15 cellular contexts compared by ENCODE assay signal in the genomic region with DNA sequence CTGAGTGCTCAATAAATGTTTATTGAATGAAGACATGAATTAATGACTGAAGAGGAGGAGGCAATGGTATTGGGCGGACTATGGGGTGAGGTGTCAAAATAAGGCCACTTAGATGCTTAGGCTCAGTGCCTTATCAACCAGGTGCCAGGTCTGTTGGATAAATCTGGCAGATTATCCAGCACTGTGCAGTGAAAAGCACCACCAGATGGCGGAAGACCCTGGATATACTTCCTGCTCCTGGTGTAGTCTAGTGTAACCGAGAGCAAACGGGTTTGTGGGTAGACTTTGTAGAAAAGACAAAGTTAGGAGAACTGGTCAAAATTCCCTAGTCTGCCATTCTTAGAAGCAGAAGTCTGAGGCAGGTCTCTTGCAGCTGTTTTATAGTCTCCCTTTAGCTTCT.
DNase-seq lines count a peak whose midpoint lies in the region; ATAC-seq and TF ChIP-seq lines count a peak whose summit lies in the region.
"Had no signal": no experiment of that assay in that cellular context is flagged by ENCODE, and none has a peak within 500 bp of the region (broad histone marks: within the 10 kb centered on the region; RNA-seq: fewer than 3 reads in every experiment).

No MANE protein-coding gene starts in this region.

- H3K9me1 ChIP-seq in IMR-90 (ENCODE audit: insufficient read depth, low read length), result no peaks in the 10 kb centered on the region

- H2AFZ ChIP-seq in IMR-90 (replicated peaks; ENCODE audit: low read length, poor library complexity), result no peak overlapping the region

- DNase-seq in Daoy (ENCODE audit: low read depth) (peak; percentile 11), IMR-90 (no peak), RWPE2 (ENCODE audit: low spot score) (no peak), iPS-NIHi7 (ENCODE audit: extremely low spot score) (peak; percentile 20), epidermal melanocyte (ENCODE audit: insufficient read length, low spot score) (no peak), NCI-H2227 (lab: John Stamatoyannopoulos, UW; ENCODE audit: unreplicated experiment) (no peak)
- DNase-seq in activated CD8-positive, alpha-beta memory T cell treated with anti-CD3 and anti-CD28 coated beads, Interleukin-2, amount 50 U/mL, for 48 hours, result no peak
- DNase-seq: activated CD4-positive, alpha-beta T cell treated with anti-CD3 and anti-CD28 coated beads, Interleukin-2, amount 10 ng/mL, durations not matched to agents 7 days and 5 days; lower lobe of right lung; NCI-H1092 treated with DMSO at 0.1 percent for 48 hours; NCI-H526 treated with DMSO at 0.1 percent for 48 hours; SW 1271 had no signal

- H2AK9ac ChIP-seq in IMR-90 (replicated peaks; ENCODE audit: low read depth, low read length, poor library complexity), result no peak overlapping the region

- H4K5ac ChIP-seq in IMR-90 (ENCODE audit: low read depth, low read length), result no peak overlapping the region

- H2BK5ac ChIP-seq in IMR-90 (ENCODE audit: low read depth, low read length, poor library complexity, severe bottlenecking), result no peak overlapping the region

- H3K14ac ChIP-seq in IMR-90 (replicated peaks; ENCODE audit: low read depth, low read length), result no peak overlapping the region

- H3K23ac ChIP-seq in IMR-90 (ENCODE audit: low read depth, low read length), result no peak overlapping the region

- H3K4me1 ChIP-seq in IMR-90 (ENCODE audit: control insufficient read depth, insufficient read depth, low read length) (no peaks in the 10 kb centered on the region; the same call in 1 of the 2 replicates), RWPE2 (ENCODE audit: insufficient read depth, poor library complexity, severe bottlenecking) (no peaks in the 10 kb centered on the region)
- H3K4me1 ChIP-seq: lower lobe of right lung had no signal

- POLR2A ChIA-PET in IMR-90 (lab: Charles Lee; ENCODE audit: unreplicated experiment), result no interaction called here

- H3K27me3 ChIP-seq in IMR-90 (ENCODE audit: control insufficient read depth, insufficient read depth, low read length), result no peaks in the 10 kb centered on the region
- H3K27me3 ChIP-seq in RWPE2 (ENCODE audit: insufficient read depth, poor library complexity, severe bottlenecking), result no peaks in the 10 kb centered on the region
- H3K27me3 ChIP-seq: neutrophil had no signal

- H3K4me3 ChIP-seq in IMR-90 (ENCODE audit: insufficient read depth, low read depth, low read length), result no peak overlapping the region
- no peak overlapping the region for H3K4me3 ChIP-seq in RWPE2 (ENCODE audit: severe bottlenecking)
- H3K4me3 ChIP-seq: lower lobe of right lung, thoracic aorta had no signal

- CTCF ChIA-PET in IMR-90 (lab: Yijun Ruan, JAX), result interaction anchor here (0.6 to 0.7 kb wide), 3 partner anchors 32 to 927 kb away, joined by 3 to 5 read pairs (median 4); no protein-coding TSS in a partner anchor

- TF ChIP-seq CTCF in IMR-90 (conservative IDR thresholded peaks at IDR 0.05; ENCODE audit: low read depth, low read length) (0 out of 2 replicates have a peak, but pooled peaks have one; percentile 8), RWPE2 (IDR thresholded peaks at IDR 0.05; ENCODE audit: poor library complexity, severe bottlenecking) (peak; percentile 31)

- no peak overlapping the region for H3K18ac ChIP-seq in IMR-90 (ENCODE audit: low read depth, low read length)

- no peaks in the 10 kb centered on the region for H3K9me3 ChIP-seq in IMR-90 (ENCODE audit: control insufficient read depth, insufficient read depth, low read length)
- H3K9me3 ChIP-seq in RWPE2 (ENCODE audit: severe bottlenecking), result no peaks in the 10 kb centered on the region
- H3K9me3 ChIP-seq: lower lobe of right lung, neutrophil, thoracic aorta had no signal

- no peak for TF ChIP-seq POLR2A in IMR-90 (IDR thresholded peaks at IDR 0.05; ENCODE audit: low read depth, low read length)

- no peak for ATAC-seq in IMR-90 (ENCODE audit: low read depth)
- no peak for ATAC-seq in RWPE2 (ENCODE audit: low read depth)
- ATAC-seq in GM18867 (IDR thresholded peaks at IDR 0.05; ENCODE audit: unreplicated experiment), result no peak
- ATAC-seq: lower lobe of right lung had no signal

- no peak overlapping the region for H2AK5ac ChIP-seq in IMR-90 (ENCODE audit: low read depth, low read length)

- H2BK120ac ChIP-seq in IMR-90 (ENCODE audit: low read depth, low read length), result no peak overlapping the region

- H4K8ac ChIP-seq in IMR-90 (ENCODE audit: low read depth in 2 of 2, low read length in 2 of 2), result no peak overlapping the region

- BruUV-seq in IMR-90 (replicated peaks; lab: Mats Ljungman, UMichigan), result no TSS peak

- no peak overlapping the region for H3K56ac ChIP-seq in IMR-90 (ENCODE audit: extremely low read depth, insufficient read depth, low read length)

- intact Hi-C loops in IMR-90 (cut with micrococcal nuclease), result no loop called here

- TF ChIP-seq RAD21 in IMR-90 (IDR thresholded peaks at IDR 0.05; ENCODE audit: low read length), result no peak

- in situ Hi-C loops in IMR-90 (cut with MboI; ENCODE audit: low sequenced_read_pairs), result no loop called here

- H3K4ac ChIP-seq in IMR-90 (ENCODE audit: low read depth, low read length), result no peak overlapping the region

- H2BK20ac ChIP-seq in IMR-90 (ENCODE audit: low read depth, low read length), result no peak overlapping the region

- no peak overlapping the region for H3K4me2 ChIP-seq in IMR-90 (ENCODE audit: low read depth, low read length)

- no peak overlapping the region for H4K91ac ChIP-seq in IMR-90 (ENCODE audit: insufficient read depth, low read depth, low read length)

- no peaks in the 10 kb centered on the region for H3K79me1 ChIP-seq in IMR-90 (ENCODE audit: low read depth in 1 of 2, low read length in 2 of 2)

- WGBS in IMR-90 (ENCODE audit: extremely low coverage in 2 of 2, insufficient read length in 1 of 2), 2 experiments, result 88% methylated on average over 1 of the region's 4 CpGs; no CpG with 5 or more reads in 1 of the 2 experiments

- no peak overlapping the region for H2BK15ac ChIP-seq in IMR-90 (ENCODE audit: low read depth, low read length)

- H3K27ac ChIP-seq in IMR-90 (ENCODE audit: insufficient read depth, low read length) (no peak overlapping the region), RWPE2 (ENCODE audit: poor library complexity, severe bottlenecking) (no peak overlapping the region)
- H3K27ac ChIP-seq: lower lobe of right lung, neutrophil, thoracic aorta had no signal

- no peaks in the 10 kb centered on the region for H4K20me1 ChIP-seq in IMR-90 (ENCODE audit: insufficient read depth, low read length)

- dilution Hi-C loops in IMR-90 (cut with HindIII; ENCODE audit: low sequenced_read_pairs, unreplicated experiment), result no loop called here

- no peak overlapping the region for H3K9ac ChIP-seq in IMR-90 (ENCODE audit: low read depth, low read length)

- H3K36me3 ChIP-seq in IMR-90 (ENCODE audit: control insufficient read depth, insufficient read depth, low read length), result no peaks in the 10 kb centered on the region
- no peaks in the 10 kb centered on the region for H3K36me3 ChIP-seq in RWPE2 (ENCODE audit: low read depth)
- H3K36me3 ChIP-seq: lower lobe of right lung, neutrophil, thoracic aorta had no signal

TF ChIP-seq in IMR-90, 13 proteins besides CTCF, POLR2A, EP300 and RAD21:
- no peak for TF ChIP-seq MAFK (IDR thresholded peaks at IDR 0.05; ENCODE audit: low read depth, low read length)
- TF ChIP-seq FOS (IDR thresholded peaks at IDR 0.05; ENCODE audit: low read depth, low read length), result no peak
- TF ChIP-seq CEBPB (IDR thresholded peaks at IDR 0.05; ENCODE audit: low read depth, low read length), result no peak
- no peak for TF ChIP-seq RCOR1 (IDR thresholded peaks at IDR 0.05; ENCODE audit: insufficient replicate concordance, low read length)
- no peak for TF ChIP-seq MAZ (IDR thresholded peaks at IDR 0.05; ENCODE audit: borderline replicate concordance, low read depth, low read length)
- TF ChIP-seq MXI1 (IDR thresholded peaks at IDR 0.05; ENCODE audit: borderline replicate concordance, low read depth, low read length), result no peak
- TF ChIP-seq, protein P1, sequence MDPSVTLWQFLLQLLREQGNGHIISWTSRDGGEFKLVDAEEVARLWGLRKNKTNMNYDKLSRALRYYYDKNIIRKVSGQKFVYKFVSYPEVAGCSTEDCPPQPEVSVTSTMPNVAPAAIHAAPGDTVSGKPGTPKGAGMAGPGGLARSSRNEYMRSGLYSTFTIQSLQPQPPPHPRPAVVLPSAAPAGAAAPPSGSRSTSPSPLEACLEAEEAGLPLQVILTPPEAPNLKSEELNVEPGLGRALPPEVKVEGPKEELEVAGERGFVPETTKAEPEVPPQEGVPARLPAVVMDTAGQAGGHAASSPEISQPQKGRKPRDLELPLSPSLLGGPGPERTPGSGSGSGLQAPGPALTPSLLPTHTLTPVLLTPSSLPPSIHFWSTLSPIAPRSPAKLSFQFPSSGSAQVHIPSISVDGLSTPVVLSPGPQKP (IDR thresholded peaks at IDR 0.05; ENCODE audit: borderline replicate concordance, low read depth, low read length), result no peak
- no peak for TF ChIP-seq CHD1 (IDR thresholded peaks at IDR 0.05; ENCODE audit: low read depth, low read length)
- no peak for TF ChIP-seq SMC3 (IDR thresholded peaks at IDR 0.05; ENCODE audit: low read depth, low read length)
- TF ChIP-seq, protein P2, sequence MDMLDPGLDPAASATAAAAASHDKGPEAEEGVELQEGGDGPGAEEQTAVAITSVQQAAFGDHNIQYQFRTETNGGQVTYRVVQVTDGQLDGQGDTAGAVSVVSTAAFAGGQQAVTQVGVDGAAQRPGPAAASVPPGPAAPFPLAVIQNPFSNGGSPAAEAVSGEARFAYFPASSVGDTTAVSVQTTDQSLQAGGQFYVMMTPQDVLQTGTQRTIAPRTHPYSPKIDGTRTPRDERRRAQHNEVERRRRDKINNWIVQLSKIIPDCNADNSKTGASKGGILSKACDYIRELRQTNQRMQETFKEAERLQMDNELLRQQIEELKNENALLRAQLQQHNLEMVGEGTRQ (IDR thresholded peaks at IDR 0.05; ENCODE audit: low read depth, low read length), result no peak
- TF ChIP-seq BHLHE40 (IDR thresholded peaks at IDR 0.05; ENCODE audit: low read depth, low read length), result no peak

Comparison
In these comparisons a context has a peak if more than half of its experiments do, and no peak if none do; other contexts are left out.
1. DNase-seq: peak in Daoy (single experiment) and iPS-NIHi7 (single experiment); none in IMR-90 (single experiment), RWPE2 (single experiment), epidermal melanocyte (single experiment), activated CD8-positive, alpha-beta memory T cell treated with anti-CD3 and anti-CD28 coated beads, Interleukin-2, amount 50 U/mL, for 48 hours (single experiment) and NCI-H2227 (single experiment).